6 cellular contexts compared by ENCODE assay signal in the genomic region with DNA sequence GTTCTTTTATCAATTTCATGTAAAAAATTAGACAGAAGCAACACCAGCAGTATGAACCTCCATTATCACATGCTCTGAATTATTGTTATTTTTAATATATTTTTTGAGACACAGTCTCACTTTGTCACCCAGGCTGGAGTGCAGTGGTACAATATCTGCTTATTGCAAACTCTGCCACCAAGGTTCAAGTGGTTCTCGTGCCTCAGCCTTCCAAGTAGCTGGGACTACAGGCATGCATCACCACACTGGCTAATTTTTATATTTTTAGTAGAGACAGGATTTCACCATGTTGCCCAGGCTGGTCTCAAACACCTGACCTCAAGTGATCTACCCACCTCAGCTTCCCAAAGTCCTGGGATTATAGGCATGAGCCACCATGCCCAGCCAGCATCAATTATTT. TPM values are rescaled to one million over a fixed set of nuclear protein-coding genes. Genes with fewer than 3 reads are reported as not detected.
"Had no signal": no experiment of that assay in that cellular context is flagged by ENCODE, and none has a peak within 500 bp of the region (broad histone marks: within the 10 kb centered on the region; RNA-seq: fewer than 3 reads in every experiment).

No MANE protein-coding gene starts in this region.

RNA-seq across cellular contexts. Expression of gene ISL2, which starts 42.1 kb away (rescaled TPM):
- total RNA-seq: left cardiac atrium; left lobe of liver; left ventricle myocardium inferior; lower leg skin; mammary epithelial cell; naive thymus-derived CD8-positive, alpha-beta T cell had no signal
